Comparison of ENCODE assay signal across 8 cellular contexts in genomic region chr1:25617626-25618432, GRCh38. TPM values are rescaled to one million over a fixed set of nuclear protein-coding genes. Genes with fewer than 3 reads are reported as not detected.
A peak's percentile ranks its signal among the peaks of the same experiment; 100 is the strongest.
DNase-seq lines count a peak whose midpoint lies in the region; ATAC-seq and TF ChIP-seq lines count a peak whose summit lies in the region.

No MANE protein-coding gene starts in this region.

- no peaks in the 10 kb centered on the region for H3K9me3 Mint-ChIP-seq in nephron

- no peak for TF ChIP-seq POLR2A in Peyer's patch (IDR thresholded peaks at IDR 0.05)

- H3K36me3 ChIP-seq in DND-41 (ENCODE audit: insufficient read depth, low read length) (no peaks in the 10 kb centered on the region), Peyer's patch (no peaks in the 10 kb centered on the region), endocrine pancreas (ENCODE audit: control insufficient read depth, insufficient read depth, low read length) (no peaks in the 10 kb centered on the region)

- peak overlapping the region; percentile 87 to 93 (median 89) for H3K4me3 Mint-ChIP-seq in nephron

- no peak for TF ChIP-seq CTCF in DND-41 (IDR thresholded peaks at IDR 0.05; ENCODE audit: borderline replicate concordance, extremely low read depth, low read length, poor library complexity, severe bottlenecking)
- no peak for TF ChIP-seq CTCF in Peyer's patch (IDR thresholded peaks at IDR 0.05)
- TF ChIP-seq CTCF in nephron (IDR thresholded peaks at IDR 0.05; ENCODE audit: unreplicated experiment in 3 of 3): no peak

- peak overlapping the region; percentile 92 for H3K4me2 ChIP-seq in DND-41 (ENCODE audit: insufficient read depth, low read length)

- H3K4me3 ChIP-seq in DND-41 (ENCODE audit: low read depth in 1 of 2, low read length in 2 of 2): peak overlapping the region in 1 of 2 experiments; percentile 61; a peak in 2 of 4 replicates
- peak overlapping the region; percentile 70 to 92 (median 84) for H3K4me3 ChIP-seq in Peyer's patch
- H3K4me3 ChIP-seq in endocrine pancreas (ENCODE audit: control insufficient read depth, insufficient read depth, low read length): peak overlapping the region; percentile 68

- H3K27ac ChIP-seq in DND-41 (ENCODE audit: low read length) (no peak overlapping the region), Peyer's patch (peak overlapping the region; percentile 4 to 84 (median 72))

- H3K27ac Mint-ChIP-seq in nephron: peak overlapping the region in 2 of 3 experiments; percentile 48 to 54

- no peak overlapping the region; the same call in 1 of the 2 replicates for H3K9ac ChIP-seq in DND-41 (ENCODE audit: low read depth, low read length)
- H3K9ac ChIP-seq in endocrine pancreas (ENCODE audit: control insufficient read depth, insufficient read depth, low read length): peak overlapping the region; percentile 42

- no peaks in the 10 kb centered on the region for H3K79me2 ChIP-seq in DND-41 (ENCODE audit: insufficient read depth, low read length)

- H4K20me1 ChIP-seq in DND-41 (ENCODE audit: insufficient read depth, low read length): peaks cover 16% of the 10 kb centered on the region

- peaks cover 51% of the 10 kb centered on the region for H3K27me3 Mint-ChIP-seq in nephron (ENCODE audit: low read depth)

- no peaks in the 10 kb centered on the region for H3K36me3 Mint-ChIP-seq in nephron (ENCODE audit: low read depth)

- DNase-seq in DND-41 (no peak), Peyer's patch (peak; percentile 33 to 61 (median 55)), 8988T (no peak), DMS79 (lab: John Stamatoyannopoulos, UW) (no peak)

- peaks cover 15% of the 10 kb centered on the region for H3K4me1 ChIP-seq in DND-41 (ENCODE audit: insufficient read depth, low read length)
- peaks cover 0 to 31% (median 9%) of the 10 kb centered on the region in 4 donors for H3K4me1 ChIP-seq in Peyer's patch
- H3K4me1 ChIP-seq in endocrine pancreas (ENCODE audit: control insufficient read depth, insufficient read depth, low read length): peaks cover 7% of the 10 kb centered on the region

- ATAC-seq in DND-41 (ENCODE audit: insufficient read depth, low read depth): no peak
- ATAC-seq in GM18498 (IDR thresholded peaks at IDR 0.05; ENCODE audit: unreplicated experiment): no peak
- ATAC-seq in GM18519 (IDR thresholded peaks at IDR 0.05; ENCODE audit: low FRiP score, unreplicated experiment): no peak

- H3K9me3 ChIP-seq in DND-41 (ENCODE audit: insufficient read depth, low read length, severe bottlenecking) (no peaks in the 10 kb centered on the region), Peyer's patch (no peaks in the 10 kb centered on the region), endocrine pancreas (ENCODE audit: control insufficient read depth, low read length) (no peaks in the 10 kb centered on the region)

- H3K27me3 ChIP-seq in DND-41 (ENCODE audit: insufficient read depth, low read length, poor library complexity) (peaks cover 66% of the 10 kb centered on the region), Peyer's patch (no peaks in the 10 kb centered on the region), endocrine pancreas (ENCODE audit: control insufficient read depth, insufficient read depth, low read length) (no peaks in the 10 kb centered on the region)

- H2AFZ ChIP-seq in DND-41 (ENCODE audit: low read depth, low read length): no peak overlapping the region

- H3K4me1 Mint-ChIP-seq in nephron: peaks cover 44% of the 10 kb centered on the region

RNA-seq across cellular contexts. Expression of gene MAN1C1, which starts 1.2 kb away (rescaled TPM):
- 10 to 100 TPM in 1 of 4 donors, 1 to 10 TPM in 3; 2.3 to 10.7 (median 6.7) TPM for total RNA-seq in Peyer's patch

Comparison
In these comparisons a context has a peak if more than half of its experiments do, and no peak if none do; other contexts are left out.
1. DNase-seq: peak in Peyer's patch (3 of 3); none in DND-41 (single experiment), 8988T (single experiment) and DMS79 (single experiment).